Comparison of ENCODE assay signal across 12 cellular contexts in the genomic region with DNA sequence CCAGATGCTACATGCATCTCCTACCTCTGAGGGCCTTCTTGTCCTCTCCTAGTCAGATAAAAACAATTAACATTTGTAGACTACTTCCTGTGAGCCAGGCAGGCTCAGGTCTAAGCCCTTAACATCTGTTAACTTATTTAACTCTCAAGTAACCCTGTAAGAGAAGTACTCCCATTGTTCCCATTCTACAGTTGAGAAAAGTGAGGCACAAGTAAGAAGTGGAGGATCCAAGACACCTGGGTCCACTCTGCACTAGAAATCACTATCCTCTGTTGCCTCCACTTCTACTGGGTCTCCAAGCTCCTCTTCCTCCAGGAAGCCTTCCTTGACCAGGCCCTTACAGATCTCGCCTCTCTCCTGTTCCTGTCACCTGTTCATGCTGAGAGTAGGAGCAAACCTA. TPM values are rescaled to one million over a fixed set of nuclear protein-coding genes. Genes with fewer than 3 reads are reported as not detected.
A peak's percentile ranks its signal among the peaks of the same experiment; 100 is the strongest.
DNase-seq lines count a peak whose midpoint lies in the region; ATAC-seq, FAIRE-seq and TF ChIP-seq lines count a peak whose summit lies in the region.
"Had no signal": no experiment of that assay in that cellular context is flagged by ENCODE, and none has a peak within 500 bp of the region (broad histone marks: within the 10 kb centered on the region; RNA-seq: fewer than 3 reads in every experiment).

No MANE protein-coding gene starts in this region.

- H2AFZ ChIP-seq in neuronal stem cell (ENCODE audit: low read length): peak overlapping the region; percentile 88

- DNase-seq in T-helper 1 cell (no peak), neuronal stem cell (ENCODE audit: low spot score) (no peak), H54 (ENCODE audit: insufficient read length, low spot score) (no peak), NCI-H187 (lab: John Stamatoyannopoulos, UW) (no peak)
- DNase-seq: activated CD4-positive, alpha-beta T cell treated with anti-CD3 and anti-CD28 coated beads, Interleukin-2, amount 50 U/mL, for 1 hour; MV-4-11 had no signal

- peak overlapping the region; percentile 97 for H3K18ac ChIP-seq in neuronal stem cell (ENCODE audit: low read length)

- no peak overlapping the region for H3K27ac Mint-ChIP-seq in T-helper 1 cell treated with Interleukin-12 subunit alpha and Interleukin-12 subunit beta and Interleukin-4 antibody, amounts not matched to agents 30 μg/mL and 1 μg/mL, for 36 hours
- no peak overlapping the region for H3K27ac Mint-ChIP-seq in IgD-negative memory B cell
- peak overlapping the region; percentile 59 to 94 (median 89) for H3K27ac Mint-ChIP-seq in brain

- no peak overlapping the region for H3K14ac ChIP-seq in neuronal stem cell (ENCODE audit: low read length)

- no peak overlapping the region for H3K23ac ChIP-seq in neuronal stem cell (ENCODE audit: low read depth, low read length, poor library complexity)

- TF ChIP-seq CTCF in brain (conservative IDR thresholded peaks at IDR 0.05): no peak

- peak overlapping the region; percentile 75 for H2BK120ac ChIP-seq in neuronal stem cell (ENCODE audit: low read depth, low read length)

- peak overlapping the region; percentile 86 for H2AK5ac ChIP-seq in neuronal stem cell (ENCODE audit: low read depth, low read length)

- no peaks in the 10 kb centered on the region for H3K9me3 ChIP-seq in neuronal stem cell (replicated peaks in 1 of 2; ENCODE audit: control insufficient read depth in 2 of 2, insufficient read depth in 1 of 2, low read depth in 1 of 2, low read length in 2 of 2)
- H3K9me3 ChIP-seq: upper lobe of left lung had no signal

- H3K9me3 Mint-ChIP-seq in T-helper 1 cell treated with Interleukin-12 subunit alpha and Interleukin-12 subunit beta and Interleukin-4 antibody, amounts not matched to agents 30 μg/mL and 1 μg/mL, for 36 hours: no peaks in the 10 kb centered on the region
- no peaks in the 10 kb centered on the region for H3K9me3 Mint-ChIP-seq in IgD-negative memory B cell
- peaks cover 0 to 4% (median 0%) of the 10 kb centered on the region in 5 experiments for H3K9me3 Mint-ChIP-seq in brain

- H3K4me1 Mint-ChIP-seq in T-helper 1 cell treated with Interleukin-12 subunit alpha and Interleukin-12 subunit beta and Interleukin-4 antibody, amounts not matched to agents 30 μg/mL and 1 μg/mL, for 36 hours (ENCODE audit: low read depth): peaks cover 11% of the 10 kb centered on the region
- H3K4me1 Mint-ChIP-seq in IgD-negative memory B cell (peaks cover 0 to 15% (median 11%) of the 10 kb centered on the region in 3 donors), brain (peaks cover 24% of the 10 kb centered on the region)

- peak overlapping the region; percentile 57 for H3K4me3 Mint-ChIP-seq in T-helper 1 cell treated with Interleukin-12 subunit alpha and Interleukin-12 subunit beta and Interleukin-4 antibody, amounts not matched to agents 30 μg/mL and 1 μg/mL, for 36 hours
- H3K4me3 Mint-ChIP-seq in IgD-negative memory B cell: peak overlapping the region; percentile 44 to 79 (median 60)
- H3K4me3 Mint-ChIP-seq in brain: peak overlapping the region; percentile 82 to 89 (median 85)

- H3K27me3 ChIP-seq in neuronal stem cell (ENCODE audit: control insufficient read depth in 3 of 3, insufficient read depth in 3 of 3, low read depth in 1 of 3, low read length in 3 of 3): peaks cover 0 to 15% (median 12%) of the 10 kb centered on the region in 3 experiments

- H3K9ac ChIP-seq in neuronal stem cell (ENCODE audit: low read depth, low read length, poor library complexity): no peak overlapping the region

- H3K27ac ChIP-seq in neuronal stem cell (replicated peaks; ENCODE audit: low read length): no peak overlapping the region
- H3K27ac ChIP-seq: upper lobe of left lung had no signal

- H3K36me3 Mint-ChIP-seq in T-helper 1 cell treated with Interleukin-12 subunit alpha and Interleukin-12 subunit beta and Interleukin-4 antibody, amounts not matched to agents 30 μg/mL and 1 μg/mL, for 36 hours (ENCODE audit: low read depth): peaks cover 3% of the 10 kb centered on the region
- H3K36me3 Mint-ChIP-seq in IgD-negative memory B cell: no peaks in the 10 kb centered on the region
- no peaks in the 10 kb centered on the region for H3K36me3 Mint-ChIP-seq in brain

- no peak overlapping the region for H2BK15ac ChIP-seq in neuronal stem cell (ENCODE audit: low read length)

- no peaks in the 10 kb centered on the region for H3K79me1 ChIP-seq in neuronal stem cell (ENCODE audit: low read depth, low read length)

- H4K8ac ChIP-seq in neuronal stem cell (ENCODE audit: low read depth, low read length): no peak overlapping the region

- peaks cover 8 to 12% of the 10 kb centered on the region in 2 donors for H3K4me1 ChIP-seq in neuronal stem cell (ENCODE audit: control insufficient read depth in 2 of 2, insufficient read depth in 1 of 2, low read depth in 1 of 2, low read length in 2 of 2)

- WGBS in neuronal stem cell (ENCODE audit: extremely low coverage in 2 of 2, insufficient read length in 2 of 2, insufficient replicate concordance in 1 of 2), 2 donors: no CpG with 5 or more reads among the region's 1 CpG

- no peak overlapping the region for H2BK12ac ChIP-seq in neuronal stem cell (ENCODE audit: low read length)

- no peak overlapping the region for H4K91ac ChIP-seq in neuronal stem cell (ENCODE audit: low read depth, low read length, poor library complexity)

- H3K27me3 Mint-ChIP-seq in T-helper 1 cell treated with Interleukin-12 subunit alpha and Interleukin-12 subunit beta and Interleukin-4 antibody, amounts not matched to agents 30 μg/mL and 1 μg/mL, for 36 hours (ENCODE audit: low read depth): peaks cover 51% of the 10 kb centered on the region
- peaks cover 37% of the 10 kb centered on the region for H3K27me3 Mint-ChIP-seq in IgD-negative memory B cell
- H3K27me3 Mint-ChIP-seq in brain: peaks cover 13% of the 10 kb centered on the region

- no peak for TF ChIP-seq POLR2A in H54 (IDR thresholded peaks at IDR 0.05; ENCODE audit: low read depth, low read length)

- no peak overlapping the region for H3K4ac ChIP-seq in neuronal stem cell (ENCODE audit: low read length)

- H2BK5ac ChIP-seq in neuronal stem cell (ENCODE audit: low read length): no peak overlapping the region

- H3K4me2 ChIP-seq in neuronal stem cell (ENCODE audit: insufficient read depth, low read length, poor library complexity, severe bottlenecking): peak overlapping the region; percentile 80

- no peak for FAIRE-seq in H54 (lab: Jason Lieb, UNC)
- FAIRE-seq: A204.1 had no signal

- H3K36me3 ChIP-seq in neuronal stem cell (replicated peaks in 1 of 2; ENCODE audit: control insufficient read depth in 2 of 2, insufficient read depth in 2 of 2, low read length in 2 of 2): peaks cover 0 to under 1% of the 10 kb centered on the region in 2 donors

- ATAC-seq in HG02642 (IDR thresholded peaks at IDR 0.05; ENCODE audit: poor library complexity, unreplicated experiment): no peak

- H3K4me3 ChIP-seq in neuronal stem cell (ENCODE audit: low read length in 2 of 2): peak overlapping the region in 1 of 2 donors; percentile 45

RNA-seq across cellular contexts. Expression of gene C1orf216, which starts 9.7 kb away (rescaled TPM):
- polyA plus RNA-seq in IgD-negative memory B cell: 8.0 TPM
- 25.5 TPM for polyA plus RNA-seq in brain (ENCODE audit: insufficient read depth, low read depth, low replicate concordance)
- 3.2 TPM for polyA plus RNA-seq in neuronal stem cell (2013, experiment 1 of 2)
- polyA plus RNA-seq in neuronal stem cell (2013, experiment 2 of 2): 3.1 TPM

Comparison
In these comparisons a context has a peak if more than half of its experiments do, and no peak if none do; other contexts are left out.
1. H3K27ac Mint-ChIP-seq: peak in brain (5 of 5); none in T-helper 1 cell treated with Interleukin-12 subunit alpha and Interleukin-12 subunit beta and Interleukin-4 antibody, amounts not matched to agents 30 μg/mL and 1 μg/mL, for 36 hours (single experiment) and IgD-negative memory B cell (0 of 3).
2. Peak in every context shown above with its lines, with median percentiles within 50 percentile points of each other: H3K4me3 Mint-ChIP-seq.